Comparison of ENCODE assay signal across 1 cellular context in the genomic region with DNA sequence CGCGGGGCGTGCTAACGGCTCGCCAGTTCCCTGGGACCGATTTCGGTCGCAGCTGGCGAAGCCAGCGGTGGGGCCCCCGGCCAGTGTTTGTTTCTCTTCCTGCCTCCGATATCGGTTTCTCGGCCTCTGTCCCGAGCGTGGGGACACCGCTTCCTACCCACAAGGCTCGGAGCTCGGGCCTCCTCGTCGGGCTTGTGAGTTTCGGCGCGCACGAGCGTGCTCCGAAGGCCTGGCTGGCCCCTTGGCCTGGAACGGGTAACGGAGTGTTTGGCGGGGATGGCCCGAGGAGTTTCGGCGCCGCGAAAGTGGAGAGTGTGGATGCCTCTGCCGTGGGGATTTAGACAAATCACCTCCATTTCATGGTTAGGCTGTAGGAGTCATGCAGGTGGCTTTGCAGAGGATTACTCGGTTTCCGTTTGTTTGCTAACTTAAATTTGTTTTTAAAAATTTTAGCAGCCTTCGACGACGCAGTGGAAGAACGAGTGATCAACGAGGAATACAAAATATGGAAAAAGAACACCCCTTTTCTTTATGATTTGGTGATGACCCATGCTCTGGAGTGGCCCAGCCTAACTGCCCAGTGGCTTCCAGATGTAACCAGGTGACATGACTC.
TF ChIP-seq lines count a peak whose summit lies in the region.

No MANE protein-coding gene starts in this region.

TF ChIP-seq in HEK293, 187 proteins besides CTCF, POLR2A, EP300 and RAD21 (continued from another document):
- TF ChIP-seq ZNF660 (tag by site-specific recombination; IDR thresholded peaks at IDR 0.05) (0 out of 2 replicates have a peak, but pooled peaks have one; percentile 11), ZFP37 (tag by site-specific recombination; IDR thresholded peaks at IDR 0.05) (peak; percentile 80; the same call in 1 of the 2 replicates), ZNF416 (tag by site-specific recombination; IDR thresholded peaks at IDR 0.05) (no peak), ZNF561 (tag by site-specific recombination; IDR thresholded peaks at IDR 0.05; ENCODE audit: borderline replicate concordance) (no peak), ZFP69B (tag by site-specific recombination; IDR thresholded peaks at IDR 0.05) (0 out of 2 replicates have a peak, but pooled peaks have one; percentile 51), ZNF76 (tag by site-specific recombination; IDR thresholded peaks at IDR 0.05; ENCODE audit: borderline replicate concordance, low read depth) (0 out of 2 replicates have a peak, but pooled peaks have one; percentile 1), ZNF530 (tag by site-specific recombination; IDR thresholded peaks at IDR 0.05; ENCODE audit: low read depth) (no peak), ZNF600 (tag by site-specific recombination; IDR thresholded peaks at IDR 0.05) (peak; percentile 49; the same call in 1 of the 2 replicates), OVOL3 (tag by site-specific recombination; IDR thresholded peaks at IDR 0.05) (no peak), ZBTB20 (tag by site-specific recombination; IDR thresholded peaks at IDR 0.05) (peak; percentile 80), ZNF785 (tag by site-specific recombination; IDR thresholded peaks at IDR 0.05) (peak; percentile 11; the same call in 1 of the 2 replicates), ZNF555 (tag by site-specific recombination; conservative IDR thresholded peaks at IDR 0.05) (no peak)
- TF ChIP-seq, protein P1, sequence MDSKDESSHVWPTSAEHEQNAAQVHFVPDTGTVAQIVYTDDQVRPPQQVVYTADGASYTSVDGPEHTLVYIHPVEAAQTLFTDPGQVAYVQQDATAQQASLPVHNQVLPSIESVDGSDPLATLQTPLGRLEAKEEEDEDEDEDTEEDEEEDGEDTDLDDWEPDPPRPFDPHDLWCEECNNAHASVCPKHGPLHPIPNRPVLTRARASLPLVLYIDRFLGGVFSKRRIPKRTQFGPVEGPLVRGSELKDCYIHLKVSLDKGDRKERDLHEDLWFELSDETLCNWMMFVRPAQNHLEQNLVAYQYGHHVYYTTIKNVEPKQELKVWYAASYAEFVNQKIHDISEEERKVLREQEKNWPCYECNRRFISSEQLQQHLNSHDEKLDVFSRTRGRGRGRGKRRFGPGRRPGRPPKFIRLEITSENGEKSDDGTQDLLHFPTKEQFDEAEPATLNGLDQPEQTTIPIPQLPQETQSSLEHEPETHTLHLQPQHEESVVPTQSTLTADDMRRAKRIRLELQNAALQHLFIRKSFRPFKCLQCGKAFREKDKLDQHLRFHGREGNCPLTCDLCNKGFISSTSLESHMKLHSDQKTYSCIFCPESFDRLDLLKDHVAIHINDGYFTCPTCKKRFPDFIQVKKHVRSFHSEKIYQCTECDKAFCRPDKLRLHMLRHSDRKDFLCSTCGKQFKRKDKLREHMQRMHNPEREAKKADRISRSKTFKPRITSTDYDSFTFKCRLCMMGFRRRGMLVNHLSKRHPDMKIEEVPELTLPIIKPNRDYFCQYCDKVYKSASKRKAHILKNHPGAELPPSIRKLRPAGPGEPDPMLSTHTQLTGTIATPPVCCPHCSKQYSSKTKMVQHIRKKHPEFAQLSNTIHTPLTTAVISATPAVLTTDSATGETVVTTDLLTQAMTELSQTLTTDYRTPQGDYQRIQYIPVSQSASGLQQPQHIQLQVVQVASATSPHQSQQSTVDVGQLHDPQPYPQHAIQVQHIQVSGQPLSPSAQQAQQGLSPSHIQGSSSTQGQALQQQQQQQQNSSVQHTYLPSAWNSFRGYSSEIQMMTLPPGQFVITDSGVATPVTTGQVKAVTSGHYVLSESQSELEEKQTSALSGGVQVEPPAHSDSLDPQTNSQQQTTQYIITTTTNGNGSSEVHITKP (tag by site-specific recombination; IDR thresholded peaks at IDR 0.05) = peak; percentile 92
- TF ChIP-seq, protein P2, sequence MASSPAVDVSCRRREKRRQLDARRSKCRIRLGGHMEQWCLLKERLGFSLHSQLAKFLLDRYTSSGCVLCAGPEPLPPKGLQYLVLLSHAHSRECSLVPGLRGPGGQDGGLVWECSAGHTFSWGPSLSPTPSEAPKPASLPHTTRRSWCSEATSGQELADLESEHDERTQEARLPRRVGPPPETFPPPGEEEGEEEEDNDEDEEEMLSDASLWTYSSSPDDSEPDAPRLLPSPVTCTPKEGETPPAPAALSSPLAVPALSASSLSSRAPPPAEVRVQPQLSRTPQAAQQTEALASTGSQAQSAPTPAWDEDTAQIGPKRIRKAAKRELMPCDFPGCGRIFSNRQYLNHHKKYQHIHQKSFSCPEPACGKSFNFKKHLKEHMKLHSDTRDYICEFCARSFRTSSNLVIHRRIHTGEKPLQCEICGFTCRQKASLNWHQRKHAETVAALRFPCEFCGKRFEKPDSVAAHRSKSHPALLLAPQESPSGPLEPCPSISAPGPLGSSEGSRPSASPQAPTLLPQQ (tag by site-specific recombination; IDR thresholded peaks at IDR 0.05) = peak; percentile 83
- TF ChIP-seq, protein P3, sequence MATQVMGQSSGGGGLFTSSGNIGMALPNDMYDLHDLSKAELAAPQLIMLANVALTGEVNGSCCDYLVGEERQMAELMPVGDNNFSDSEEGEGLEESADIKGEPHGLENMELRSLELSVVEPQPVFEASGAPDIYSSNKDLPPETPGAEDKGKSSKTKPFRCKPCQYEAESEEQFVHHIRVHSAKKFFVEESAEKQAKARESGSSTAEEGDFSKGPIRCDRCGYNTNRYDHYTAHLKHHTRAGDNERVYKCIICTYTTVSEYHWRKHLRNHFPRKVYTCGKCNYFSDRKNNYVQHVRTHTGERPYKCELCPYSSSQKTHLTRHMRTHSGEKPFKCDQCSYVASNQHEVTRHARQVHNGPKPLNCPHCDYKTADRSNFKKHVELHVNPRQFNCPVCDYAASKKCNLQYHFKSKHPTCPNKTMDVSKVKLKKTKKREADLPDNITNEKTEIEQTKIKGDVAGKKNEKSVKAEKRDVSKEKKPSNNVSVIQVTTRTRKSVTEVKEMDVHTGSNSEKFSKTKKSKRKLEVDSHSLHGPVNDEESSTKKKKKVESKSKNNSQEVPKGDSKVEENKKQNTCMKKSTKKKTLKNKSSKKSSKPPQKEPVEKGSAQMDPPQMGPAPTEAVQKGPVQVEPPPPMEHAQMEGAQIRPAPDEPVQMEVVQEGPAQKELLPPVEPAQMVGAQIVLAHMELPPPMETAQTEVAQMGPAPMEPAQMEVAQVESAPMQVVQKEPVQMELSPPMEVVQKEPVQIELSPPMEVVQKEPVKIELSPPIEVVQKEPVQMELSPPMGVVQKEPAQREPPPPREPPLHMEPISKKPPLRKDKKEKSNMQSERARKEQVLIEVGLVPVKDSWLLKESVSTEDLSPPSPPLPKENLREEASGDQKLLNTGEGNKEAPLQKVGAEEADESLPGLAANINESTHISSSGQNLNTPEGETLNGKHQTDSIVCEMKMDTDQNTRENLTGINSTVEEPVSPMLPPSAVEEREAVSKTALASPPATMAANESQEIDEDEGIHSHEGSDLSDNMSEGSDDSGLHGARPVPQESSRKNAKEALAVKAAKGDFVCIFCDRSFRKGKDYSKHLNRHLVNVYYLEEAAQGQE (tag by site-specific recombination; IDR thresholded peaks at IDR 0.05) = 0 out of 2 replicates have a peak, but pooled peaks have one; percentile 7
- TF ChIP-seq, protein P4, sequence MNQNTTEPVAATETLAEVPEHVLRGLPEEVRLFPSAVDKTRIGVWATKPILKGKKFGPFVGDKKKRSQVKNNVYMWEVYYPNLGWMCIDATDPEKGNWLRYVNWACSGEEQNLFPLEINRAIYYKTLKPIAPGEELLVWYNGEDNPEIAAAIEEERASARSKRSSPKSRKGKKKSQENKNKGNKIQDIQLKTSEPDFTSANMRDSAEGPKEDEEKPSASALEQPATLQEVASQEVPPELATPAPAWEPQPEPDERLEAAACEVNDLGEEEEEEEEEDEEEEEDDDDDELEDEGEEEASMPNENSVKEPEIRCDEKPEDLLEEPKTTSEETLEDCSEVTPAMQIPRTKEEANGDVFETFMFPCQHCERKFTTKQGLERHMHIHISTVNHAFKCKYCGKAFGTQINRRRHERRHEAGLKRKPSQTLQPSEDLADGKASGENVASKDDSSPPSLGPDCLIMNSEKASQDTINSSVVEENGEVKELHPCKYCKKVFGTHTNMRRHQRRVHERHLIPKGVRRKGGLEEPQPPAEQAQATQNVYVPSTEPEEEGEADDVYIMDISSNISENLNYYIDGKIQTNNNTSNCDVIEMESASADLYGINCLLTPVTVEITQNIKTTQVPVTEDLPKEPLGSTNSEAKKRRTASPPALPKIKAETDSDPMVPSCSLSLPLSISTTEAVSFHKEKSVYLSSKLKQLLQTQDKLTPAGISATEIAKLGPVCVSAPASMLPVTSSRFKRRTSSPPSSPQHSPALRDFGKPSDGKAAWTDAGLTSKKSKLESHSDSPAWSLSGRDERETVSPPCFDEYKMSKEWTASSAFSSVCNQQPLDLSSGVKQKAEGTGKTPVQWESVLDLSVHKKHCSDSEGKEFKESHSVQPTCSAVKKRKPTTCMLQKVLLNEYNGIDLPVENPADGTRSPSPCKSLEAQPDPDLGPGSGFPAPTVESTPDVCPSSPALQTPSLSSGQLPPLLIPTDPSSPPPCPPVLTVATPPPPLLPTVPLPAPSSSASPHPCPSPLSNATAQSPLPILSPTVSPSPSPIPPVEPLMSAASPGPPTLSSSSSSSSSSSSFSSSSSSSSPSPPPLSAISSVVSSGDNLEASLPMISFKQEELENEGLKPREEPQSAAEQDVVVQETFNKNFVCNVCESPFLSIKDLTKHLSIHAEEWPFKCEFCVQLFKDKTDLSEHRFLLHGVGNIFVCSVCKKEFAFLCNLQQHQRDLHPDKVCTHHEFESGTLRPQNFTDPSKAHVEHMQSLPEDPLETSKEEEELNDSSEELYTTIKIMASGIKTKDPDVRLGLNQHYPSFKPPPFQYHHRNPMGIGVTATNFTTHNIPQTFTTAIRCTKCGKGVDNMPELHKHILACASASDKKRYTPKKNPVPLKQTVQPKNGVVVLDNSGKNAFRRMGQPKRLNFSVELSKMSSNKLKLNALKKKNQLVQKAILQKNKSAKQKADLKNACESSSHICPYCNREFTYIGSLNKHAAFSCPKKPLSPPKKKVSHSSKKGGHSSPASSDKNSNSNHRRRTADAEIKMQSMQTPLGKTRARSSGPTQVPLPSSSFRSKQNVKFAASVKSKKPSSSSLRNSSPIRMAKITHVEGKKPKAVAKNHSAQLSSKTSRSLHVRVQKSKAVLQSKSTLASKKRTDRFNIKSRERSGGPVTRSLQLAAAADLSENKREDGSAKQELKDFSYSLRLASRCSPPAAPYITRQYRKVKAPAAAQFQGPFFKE (tag by site-specific recombination; IDR thresholded peaks at IDR 0.05; ENCODE audit: borderline replicate concordance) = no peak
- TF ChIP-seq, protein P5, sequence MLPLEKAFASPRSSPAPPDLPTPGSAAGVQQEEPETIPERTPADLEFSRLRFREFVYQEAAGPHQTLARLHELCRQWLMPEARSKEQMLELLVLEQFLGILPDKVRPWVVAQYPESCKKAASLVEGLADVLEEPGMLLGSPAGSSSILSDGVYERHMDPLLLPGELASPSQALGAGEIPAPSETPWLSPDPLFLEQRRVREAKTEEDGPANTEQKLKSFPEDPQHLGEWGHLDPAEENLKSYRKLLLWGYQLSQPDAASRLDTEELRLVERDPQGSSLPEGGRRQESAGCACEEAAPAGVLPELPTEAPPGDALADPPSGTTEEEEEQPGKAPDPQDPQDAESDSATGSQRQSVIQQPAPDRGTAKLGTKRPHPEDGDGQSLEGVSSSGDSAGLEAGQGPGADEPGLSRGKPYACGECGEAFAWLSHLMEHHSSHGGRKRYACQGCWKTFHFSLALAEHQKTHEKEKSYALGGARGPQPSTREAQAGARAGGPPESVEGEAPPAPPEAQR (tag by site-specific recombination; IDR thresholded peaks at IDR 0.05) = no peak
- TF ChIP-seq, protein P6, sequence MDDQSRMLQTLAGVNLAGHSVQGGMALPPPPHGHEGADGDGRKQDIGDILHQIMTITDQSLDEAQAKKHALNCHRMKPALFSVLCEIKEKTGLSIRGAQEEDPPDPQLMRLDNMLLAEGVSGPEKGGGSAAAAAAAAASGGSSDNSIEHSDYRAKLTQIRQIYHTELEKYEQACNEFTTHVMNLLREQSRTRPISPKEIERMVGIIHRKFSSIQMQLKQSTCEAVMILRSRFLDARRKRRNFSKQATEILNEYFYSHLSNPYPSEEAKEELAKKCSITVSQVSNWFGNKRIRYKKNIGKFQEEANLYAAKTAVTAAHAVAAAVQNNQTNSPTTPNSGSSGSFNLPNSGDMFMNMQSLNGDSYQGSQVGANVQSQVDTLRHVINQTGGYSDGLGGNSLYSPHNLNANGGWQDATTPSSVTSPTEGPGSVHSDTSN (CRISPR knock-in tag; IDR thresholded peaks at IDR 0.05) = no peak
- TF ChIP-seq, protein P7, sequence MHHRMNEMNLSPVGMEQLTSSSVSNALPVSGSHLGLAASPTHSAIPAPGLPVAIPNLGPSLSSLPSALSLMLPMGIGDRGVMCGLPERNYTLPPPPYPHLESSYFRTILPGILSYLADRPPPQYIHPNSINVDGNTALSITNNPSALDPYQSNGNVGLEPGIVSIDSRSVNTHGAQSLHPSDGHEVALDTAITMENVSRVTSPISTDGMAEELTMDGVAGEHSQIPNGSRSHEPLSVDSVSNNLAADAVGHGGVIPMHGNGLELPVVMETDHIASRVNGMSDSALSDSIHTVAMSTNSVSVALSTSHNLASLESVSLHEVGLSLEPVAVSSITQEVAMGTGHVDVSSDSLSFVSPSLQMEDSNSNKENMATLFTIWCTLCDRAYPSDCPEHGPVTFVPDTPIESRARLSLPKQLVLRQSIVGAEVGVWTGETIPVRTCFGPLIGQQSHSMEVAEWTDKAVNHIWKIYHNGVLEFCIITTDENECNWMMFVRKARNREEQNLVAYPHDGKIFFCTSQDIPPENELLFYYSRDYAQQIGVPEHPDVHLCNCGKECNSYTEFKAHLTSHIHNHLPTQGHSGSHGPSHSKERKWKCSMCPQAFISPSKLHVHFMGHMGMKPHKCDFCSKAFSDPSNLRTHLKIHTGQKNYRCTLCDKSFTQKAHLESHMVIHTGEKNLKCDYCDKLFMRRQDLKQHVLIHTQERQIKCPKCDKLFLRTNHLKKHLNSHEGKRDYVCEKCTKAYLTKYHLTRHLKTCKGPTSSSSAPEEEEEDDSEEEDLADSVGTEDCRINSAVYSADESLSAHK (tag by site-specific recombination; IDR thresholded peaks at IDR 0.05) = peak; percentile 3; the same call in 1 of the 2 replicates
- TF ChIP-seq, protein P8, sequence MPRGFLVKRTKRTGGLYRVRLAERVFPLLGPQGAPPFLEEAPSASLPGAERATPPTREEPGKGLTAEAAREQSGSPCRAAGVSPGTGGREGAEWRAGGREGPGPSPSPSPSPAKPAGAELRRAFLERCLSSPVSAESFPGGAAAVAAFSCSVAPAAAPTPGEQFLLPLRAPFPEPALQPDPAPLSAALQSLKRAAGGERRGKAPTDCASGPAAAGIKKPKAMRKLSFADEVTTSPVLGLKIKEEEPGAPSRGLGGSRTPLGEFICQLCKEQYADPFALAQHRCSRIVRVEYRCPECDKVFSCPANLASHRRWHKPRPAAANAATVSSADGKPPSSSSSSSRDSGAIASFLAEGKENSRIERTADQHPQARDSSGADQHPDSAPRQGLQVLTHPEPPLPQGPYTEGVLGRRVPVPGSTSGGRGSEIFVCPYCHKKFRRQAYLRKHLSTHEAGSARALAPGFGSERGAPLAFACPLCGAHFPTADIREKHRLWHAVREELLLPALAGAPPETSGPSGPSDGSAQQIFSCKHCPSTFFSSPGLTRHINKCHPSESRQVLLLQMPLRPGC (tag by site-specific recombination; IDR thresholded peaks at IDR 0.05) = no peak
